16 cellular contexts compared by ENCODE assay signal in the genomic region with DNA sequence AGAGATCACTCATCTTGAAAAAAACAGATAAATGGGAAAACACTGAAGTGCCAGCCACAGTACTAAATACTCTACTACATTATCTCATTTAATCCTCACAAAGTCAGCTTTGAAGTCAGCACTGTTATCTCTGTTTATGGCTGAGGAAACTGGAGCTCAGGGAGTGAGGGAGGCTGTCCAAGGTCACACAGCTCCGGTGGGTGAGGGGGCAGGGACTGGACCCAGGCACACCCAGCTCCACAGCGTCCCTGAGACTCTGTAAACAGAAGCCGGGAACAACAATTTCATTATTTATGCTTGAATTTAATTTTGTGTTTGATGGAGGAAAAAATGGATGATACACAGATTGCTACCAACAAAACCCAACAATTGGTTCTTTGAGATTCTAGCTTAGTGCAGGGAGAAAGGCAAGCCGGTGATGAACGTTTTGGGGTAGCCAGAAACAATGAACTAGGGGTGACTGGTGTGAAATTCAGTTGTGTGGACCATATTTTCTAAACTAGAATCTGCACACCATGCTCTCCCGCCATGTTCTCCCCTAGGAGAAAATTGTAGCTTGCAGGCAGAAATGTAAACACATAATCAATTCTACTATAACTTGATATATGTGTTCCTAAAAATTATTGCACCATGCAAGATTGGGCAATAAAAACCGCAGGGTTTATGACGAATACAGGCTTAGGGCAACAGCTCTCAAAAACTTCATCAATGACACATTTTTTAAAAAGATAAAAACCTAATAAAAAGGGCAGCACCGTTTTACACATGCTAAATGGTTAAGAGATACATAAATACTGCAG. TPM values are rescaled to one million over a fixed set of nuclear protein-coding genes. Genes with fewer than 3 reads are reported as not detected.
A peak's percentile ranks its signal among the peaks of the same experiment; 100 is the strongest.
DNase-seq lines count a peak whose midpoint lies in the region; ATAC-seq and TF ChIP-seq lines count a peak whose summit lies in the region.
"Had no signal": no experiment of that assay in that cellular context is flagged by ENCODE, and none has a peak within 500 bp of the region (broad histone marks: within the 10 kb centered on the region; RNA-seq: fewer than 3 reads in every experiment).

A gene with protein sequence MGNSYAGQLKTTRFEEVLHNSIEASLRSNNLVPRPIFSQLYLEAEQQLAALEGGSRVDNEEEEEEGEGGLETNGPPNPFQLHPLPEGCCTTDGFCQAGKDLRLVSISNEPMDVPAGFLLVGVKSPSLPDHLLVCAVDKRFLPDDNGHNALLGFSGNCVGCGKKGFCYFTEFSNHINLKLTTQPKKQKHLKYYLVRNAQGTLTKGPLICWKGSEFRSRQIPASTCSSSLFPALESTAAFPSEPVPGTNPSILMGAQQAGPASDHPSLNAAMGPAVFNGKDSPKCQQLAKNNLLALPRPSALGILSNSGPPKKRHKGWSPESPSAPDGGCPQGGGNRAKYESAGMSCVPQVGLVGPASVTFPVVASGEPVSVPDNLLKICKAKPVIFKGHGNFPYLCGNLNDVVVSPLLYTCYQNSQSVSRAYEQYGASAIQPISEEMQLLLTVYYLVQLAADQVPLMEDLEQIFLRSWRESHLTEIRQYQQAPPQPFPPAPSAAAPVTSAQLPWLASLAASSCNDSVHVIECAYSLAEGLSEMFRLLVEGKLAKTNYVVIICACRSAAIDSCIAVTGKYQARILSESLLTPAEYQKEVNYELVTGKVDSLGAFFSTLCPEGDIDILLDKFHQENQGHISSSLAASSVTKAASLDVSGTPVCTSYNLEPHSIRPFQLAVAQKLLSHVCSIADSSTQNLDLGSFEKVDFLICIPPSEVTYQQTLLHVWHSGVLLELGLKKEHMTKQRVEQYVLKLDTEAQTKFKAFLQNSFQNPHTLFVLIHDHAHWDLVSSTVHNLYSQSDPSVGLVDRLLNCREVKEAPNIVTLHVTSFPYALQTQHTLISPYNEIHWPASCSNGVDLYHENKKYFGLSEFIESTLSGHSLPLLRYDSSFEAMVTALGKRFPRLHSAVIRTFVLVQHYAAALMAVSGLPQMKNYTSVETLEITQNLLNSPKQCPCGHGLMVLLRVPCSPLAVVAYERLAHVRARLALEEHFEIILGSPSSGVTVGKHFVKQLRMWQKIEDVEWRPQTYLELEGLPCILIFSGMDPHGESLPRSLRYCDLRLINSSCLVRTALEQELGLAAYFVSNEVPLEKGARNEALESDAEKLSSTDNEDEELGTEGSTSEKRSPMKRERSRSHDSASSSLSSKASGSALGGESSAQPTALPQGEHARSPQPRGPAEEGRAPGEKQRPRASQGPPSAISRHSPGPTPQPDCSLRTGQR (N-terminal part only) (plus strand): TSS at position 768 of the 800 bp plus-strand sequence. CDS start 22,570 bp downstream, outside the sequence.

- ATAC-seq in HG02884 (IDR thresholded peaks at IDR 0.05; ENCODE audit: unreplicated experiment) (no peak), HG02623 (IDR thresholded peaks at IDR 0.05; ENCODE audit: unreplicated experiment) (no peak), HG02970 (IDR thresholded peaks at IDR 0.05; ENCODE audit: low FRiP score, unreplicated experiment) (no peak)
- ATAC-seq: activated CD4-positive, alpha-beta T cell treated with anti-CD3 and anti-CD28 coated beads for 36 hours; left ventricle myocardium superior had no signal

- peak in 2 of 3 experiments; percentile 58 to 73 for DNase-seq in NCI-H1417 (lab: John Stamatoyannopoulos, UW)
- no peak for DNase-seq in NCI-H1417 treated with DMSO at 0.1 percent for 48 hours (lab: John Stamatoyannopoulos, UW)
- DNase-seq in fibroblast of villous mesenchyme (ENCODE audit: low read depth) = peak; percentile 95
- DNase-seq: activated CD4-positive, alpha-beta T cell treated with anti-CD3 and anti-CD28 coated beads for 36 hours; KG1; left ventricle myocardium superior; NCI-H2227 treated with DMSO at 0.1 percent for 48 hours; SHP77 treated with DMSO at 0.1 percent for 48 hours; stimulated activated CD4-positive, alpha-beta T cell treated with anti-CD3 and anti-CD28 coated beads, Interleukin-4, amount 100 ng/mL, for 4 hours had no signal

- no peak within 1 kb of the TSS for H3K4me3 ChIP-seq in fibroblast of villous mesenchyme (ENCODE audit: low read depth, low read length)
- H3K4me3 ChIP-seq: coronary artery had no signal

- H3K27ac ChIP-seq in VCaP (peak within 1 kb of the TSS; percentile 83), temporal lobe (ENCODE audit: low read depth, low read length) (peak within 1 kb of the TSS; percentile 10)
- H3K27ac ChIP-seq: 22Rv1, coronary artery had no signal

- TF ChIP-seq CTCF in VCaP (conservative IDR thresholded peaks at IDR 0.05) (no peak), fibroblast of villous mesenchyme (IDR thresholded peaks at IDR 0.05; ENCODE audit: insufficient read depth, low read depth, low read length) (no peak)

RNA-seq across cellular contexts. Expression of the gene that starts here (rescaled TPM):
- total RNA-seq in fibroblast of villous mesenchyme (under 0.01 TPM in 2 replicates), temporal lobe (3.0 TPM)

Comparison
In these comparisons a context has a peak if more than half of its experiments do, and no peak if none do; other contexts are left out.
1. Peak in DNase-seq in fibroblast of villous mesenchyme; RNA of the gene not detected or under 1 TPM.